ENCODE assay signal across 9 cellular contexts in the genomic region with DNA sequence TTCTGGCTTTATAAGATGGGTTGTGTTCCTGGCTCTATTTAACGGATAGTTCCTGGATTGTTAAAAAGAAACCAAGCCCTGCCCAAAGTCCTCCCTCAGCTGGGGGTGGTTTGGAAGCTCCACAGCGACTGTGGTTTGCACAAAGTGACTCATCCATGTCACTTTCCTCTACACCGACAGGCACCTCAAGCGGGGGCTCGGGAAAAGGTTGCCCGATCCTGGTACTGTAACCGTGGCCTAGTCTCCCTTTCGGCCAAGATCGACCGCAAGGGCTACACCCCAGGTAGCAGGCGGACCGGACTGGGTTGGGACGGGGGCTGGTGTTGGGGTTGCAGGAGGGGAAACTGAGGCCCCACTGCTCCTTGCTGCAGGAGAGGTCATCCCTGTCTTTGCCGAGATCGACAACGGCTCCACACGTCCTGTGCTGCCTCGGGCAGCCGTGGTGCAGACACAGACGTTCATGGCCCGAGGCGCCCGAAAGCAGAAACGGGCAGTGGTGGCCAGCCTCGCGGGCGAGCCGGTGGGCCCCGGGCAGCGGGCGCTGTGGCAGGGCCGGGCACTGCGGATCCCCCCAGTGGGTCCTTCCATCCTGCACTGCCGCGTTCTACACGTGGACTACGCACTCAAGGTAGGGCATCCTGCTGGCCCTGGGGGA. TPM values are rescaled to one million over a fixed set of nuclear protein-coding genes. Genes with fewer than 3 reads are reported as not detected.
A peak's percentile ranks its signal among the peaks of the same experiment; 100 is the strongest.
DNase-seq lines count a peak whose midpoint lies in the region; ATAC-seq and TF ChIP-seq lines count a peak whose summit lies in the region.
"Had no signal": no experiment of that assay in that cellular context is flagged by ENCODE, and none has a peak within 500 bp of the region (broad histone marks: within the 10 kb centered on the region; RNA-seq: fewer than 3 reads in every experiment).

No MANE protein-coding gene starts in this region.

- no peak for TF ChIP-seq POLR2A in vagina (IDR thresholded peaks at IDR 0.05)

- peak overlapping the region; percentile 72 for H3K4me3 ChIP-seq in lower lobe of right lung
- peak overlapping the region; percentile 46 to 51 for H3K4me3 ChIP-seq in vagina

- peak overlapping the region; percentile 86 for H3K27ac ChIP-seq in lower lobe of right lung
- peak overlapping the region; percentile 85 for H3K27ac ChIP-seq in vagina

- H3K4me1 ChIP-seq in lower lobe of right lung (peaks cover 45% of the 10 kb centered on the region), vagina (peaks cover 34% of the 10 kb centered on the region)

- ATAC-seq in lower lobe of right lung = no peak

- DNase-seq in stimulated activated CD4-positive, alpha-beta T cell treated with anti-CD3 and anti-CD28 coated beads, Interleukin-4, amount 100 ng/mL, for 24 hours = peak; percentile 55
- DNase-seq in stimulated activated CD4-positive, alpha-beta T cell treated with anti-CD3 and anti-CD28 coated beads, Interleukin-4, amount 100 ng/mL, for 4 hours = no peak
- DNase-seq in activated naive CD4-positive, alpha-beta T cell treated with anti-CD3 and anti-CD28 coated beads, Interleukin-2, amount 50 U/mL, for 16 hours = peak; percentile 41
- DNase-seq in lower lobe of right lung (no peak), vagina (ENCODE audit: extremely low spot score in 2 of 2) (no peak), SKM-1 (lab: John Stamatoyannopoulos, UW; ENCODE audit: unreplicated experiment) (no peak), ureter (ENCODE audit: low spot score) (no peak), OCI-M1 (lab: John Stamatoyannopoulos, UW) (no peak)
- DNase-seq: activated CD4-positive, CD25-positive, alpha-beta regulatory T cell had no signal

- H3K36me3 ChIP-seq in lower lobe of right lung = peaks cover 57% of the 10 kb centered on the region
- peaks cover 0 to 47% of the 10 kb centered on the region in 2 donors for H3K36me3 ChIP-seq in vagina

- intact Hi-C loops in lower lobe of right lung (cut with DNase I) (loop anchor here (5.0 kb wide), 1 partner anchor 48 kb away; no protein-coding TSS in a partner anchor), vagina (cut with DNase I) (no loop called here)

- H3K9me3 ChIP-seq in lower lobe of right lung = no peaks in the 10 kb centered on the region
- no peaks in the 10 kb centered on the region for H3K9me3 ChIP-seq in vagina

- TF ChIP-seq CTCF in lower lobe of right lung (IDR thresholded peaks at IDR 0.05) (no peak), vagina (IDR thresholded peaks at IDR 0.05) (no peak)

- H3K27me3 ChIP-seq in lower lobe of right lung (ENCODE audit: low read depth) (no peaks in the 10 kb centered on the region), vagina (no peaks in the 10 kb centered on the region)

RNA-seq across cellular contexts. Expression of gene ARRDC2, which starts 1.6 kb away (rescaled TPM):
- total RNA-seq in lower lobe of right lung (89.4 TPM), vagina (54.5 TPM), ureter (32.9 TPM)

RNA-seq across cellular contexts. Expression of gene KCNN1, which starts 42.6 kb away (rescaled TPM):
- total RNA-seq in lower lobe of right lung (not detected), vagina (1.5 TPM), ureter (0.34 TPM)

Comparison
In these comparisons a context has a peak if more than half of its experiments do, and no peak if none do; other contexts are left out.
1. DNase-seq: peak in stimulated activated CD4-positive, alpha-beta T cell treated with anti-CD3 and anti-CD28 coated beads, Interleukin-4, amount 100 ng/mL, for 24 hours (single experiment) and activated naive CD4-positive, alpha-beta T cell treated with anti-CD3 and anti-CD28 coated beads, Interleukin-2, amount 50 U/mL, for 16 hours (single experiment); none in stimulated activated CD4-positive, alpha-beta T cell treated with anti-CD3 and anti-CD28 coated beads, Interleukin-4, amount 100 ng/mL, for 4 hours (0 of 2), lower lobe of right lung (single experiment), vagina (0 of 2), SKM-1 (single experiment), ureter (single experiment) and OCI-M1 (single experiment).